In the genomic region with DNA sequence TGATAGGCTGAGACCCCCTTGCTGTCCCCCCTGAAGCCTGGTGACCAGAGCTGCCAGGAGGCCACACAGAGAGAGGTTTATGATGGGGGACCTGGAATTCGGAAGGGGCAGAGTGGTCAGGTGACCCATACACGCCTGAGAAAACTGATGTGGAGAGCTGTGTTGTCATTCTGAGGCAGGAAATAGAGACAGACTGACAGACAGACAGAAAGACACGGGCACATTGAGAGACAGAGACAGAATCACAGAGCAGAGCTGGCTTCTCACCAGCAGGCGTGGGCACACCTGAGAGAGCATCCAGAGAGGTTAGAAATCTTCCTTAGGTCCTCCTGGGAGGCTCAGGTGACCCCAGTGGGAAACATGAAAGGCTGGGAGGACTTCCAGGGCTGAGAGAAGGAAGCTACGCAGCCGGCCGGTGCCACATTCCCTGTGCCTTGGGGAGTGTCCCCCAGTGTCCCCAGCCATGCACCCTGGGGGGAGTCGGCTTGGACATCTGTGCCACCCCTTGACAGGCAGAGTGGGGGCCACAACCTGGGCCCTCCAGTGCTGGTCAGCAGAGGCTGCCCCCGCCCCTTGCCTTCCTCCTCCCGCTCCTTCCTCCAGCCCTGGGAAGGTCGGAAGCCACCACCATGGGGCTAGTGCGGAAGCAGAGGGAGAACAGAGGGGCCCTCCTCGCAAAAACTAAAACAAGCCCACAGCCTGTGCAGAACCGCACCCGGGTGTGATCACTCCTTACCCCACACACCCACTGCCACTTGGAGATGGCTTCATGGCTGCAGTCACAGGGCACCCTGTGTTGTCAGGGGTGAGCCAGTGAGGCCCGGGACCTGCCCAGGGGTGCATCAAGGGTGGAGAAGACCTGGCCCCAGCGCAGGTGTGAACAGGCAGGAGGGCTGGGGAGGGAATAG, we compare ENCODE assay signal across 17 cellular contexts. TPM values are rescaled to one million over a fixed set of nuclear protein-coding genes. Genes with fewer than 3 reads are reported as not detected.
DNase-seq lines count a peak whose midpoint lies in the region; ATAC-seq, FAIRE-seq and TF ChIP-seq lines count a peak whose summit lies in the region.
"Had no signal": no experiment of that assay in that cellular context is flagged by ENCODE, and none has a peak within 500 bp of the region (broad histone marks: within the 10 kb centered on the region; RNA-seq: fewer than 3 reads in every experiment).

No MANE protein-coding gene starts in this region.

- H3K4me3 Mint-ChIP-seq in activated T-cell treated with anti-CD3 and anti-CD28 coated beads, Interleukin-2, amount 50 U/mL, for 24 hours = no peak overlapping the region
- no peak overlapping the region for H3K4me3 Mint-ChIP-seq in activated T-cell treated with anti-CD3 and anti-CD28 coated beads, Interleukin-2, amount 50 U/mL, for 4 hours
- no peak overlapping the region for H3K4me3 Mint-ChIP-seq in stimulated activated memory B cell treated with anti-CD40 and anti-IgM and Interleukin-4, amounts not matched to agents 10 μg/mL and 1 μg/mL and 100 μg/mL, for 72 hours

- no peak for DNase-seq in activated T-cell treated with anti-CD3 and anti-CD28 coated beads, Interleukin-2, amount 50 U/mL, for 24 hours
- DNase-seq in activated T-cell treated with anti-CD3 and anti-CD28 coated beads, Interleukin-2, amount 50 U/mL, for 4 hours = no peak
- DNase-seq in Peyer's patch = peak; percentile 15 to 43 (median 34)
- DNase-seq in islet precursor cell = peak; percentile 46
- DNase-seq in NCI-H345 treated with DMSO at 0.1 percent for 48 hours (lab: John Stamatoyannopoulos, UW; ENCODE audit: unreplicated experiment) = no peak
- no peak for DNase-seq in stimulated activated CD4-positive, alpha-beta T cell treated with anti-CD3 and anti-CD28 coated beads, Interleukin-4, amount 100 ng/mL, for 24 hours
- DNase-seq in RCC 7860 (ENCODE audit: low spot score) = no peak
- DNase-seq: NCI-H1436 treated with DMSO at 0.1 percent for 48 hours; occipital lobe; SIG-M5; stimulated activated CD4-positive, alpha-beta T cell treated with anti-CD3 and anti-CD28 coated beads, Interleukin-15, amount 100 ng/mL, for 24 hours; transverse colon had no signal

- no peak for TF ChIP-seq CTCF in Peyer's patch (IDR thresholded peaks at IDR 0.05)

- H3K36me3 Mint-ChIP-seq in activated T-cell treated with anti-CD3 and anti-CD28 coated beads, Interleukin-2, amount 50 U/mL, for 24 hours (ENCODE audit: low read depth) = no peaks in the 10 kb centered on the region
- no peaks in the 10 kb centered on the region for H3K36me3 Mint-ChIP-seq in activated T-cell treated with anti-CD3 and anti-CD28 coated beads, Interleukin-2, amount 50 U/mL, for 4 hours (ENCODE audit: insufficient read depth)
- peaks cover 18% of the 10 kb centered on the region for H3K36me3 Mint-ChIP-seq in stimulated activated memory B cell treated with anti-CD40 and anti-IgM and Interleukin-4, amounts not matched to agents 10 μg/mL and 1 μg/mL and 100 μg/mL, for 72 hours

- H3K4me1 Mint-ChIP-seq in activated T-cell treated with anti-CD3 and anti-CD28 coated beads, Interleukin-2, amount 50 U/mL, for 24 hours (ENCODE audit: low read depth) = peaks cover 51% of the 10 kb centered on the region
- H3K4me1 Mint-ChIP-seq in activated T-cell treated with anti-CD3 and anti-CD28 coated beads, Interleukin-2, amount 50 U/mL, for 4 hours (ENCODE audit: low read depth) = peaks cover 34% of the 10 kb centered on the region
- peaks cover 74% of the 10 kb centered on the region for H3K4me1 Mint-ChIP-seq in stimulated activated memory B cell treated with anti-CD40 and anti-IgM and Interleukin-4, amounts not matched to agents 10 μg/mL and 1 μg/mL and 100 μg/mL, for 72 hours

- H3K4me3 ChIP-seq in Peyer's patch = no peak overlapping the region
- H3K4me3 ChIP-seq: A549, K562, lung, transverse colon had no signal

- H3K27me3 Mint-ChIP-seq in activated T-cell treated with anti-CD3 and anti-CD28 coated beads, Interleukin-2, amount 50 U/mL, for 24 hours = peaks cover 4% of the 10 kb centered on the region
- H3K27me3 Mint-ChIP-seq in activated T-cell treated with anti-CD3 and anti-CD28 coated beads, Interleukin-2, amount 50 U/mL, for 4 hours (ENCODE audit: low read depth) = no peaks in the 10 kb centered on the region
- H3K27me3 Mint-ChIP-seq in stimulated activated memory B cell treated with anti-CD40 and anti-IgM and Interleukin-4, amounts not matched to agents 10 μg/mL and 1 μg/mL and 100 μg/mL, for 72 hours = no peaks in the 10 kb centered on the region

- H3K9me3 ChIP-seq in Peyer's patch = no peaks in the 10 kb centered on the region
- H3K9me3 ChIP-seq: A549, Caco-2, transverse colon had no signal

- H3K9me3 Mint-ChIP-seq in activated T-cell treated with anti-CD3 and anti-CD28 coated beads, Interleukin-2, amount 50 U/mL, for 24 hours = no peaks in the 10 kb centered on the region
- H3K9me3 Mint-ChIP-seq in activated T-cell treated with anti-CD3 and anti-CD28 coated beads, Interleukin-2, amount 50 U/mL, for 4 hours = no peaks in the 10 kb centered on the region
- H3K9me3 Mint-ChIP-seq in stimulated activated memory B cell treated with anti-CD40 and anti-IgM and Interleukin-4, amounts not matched to agents 10 μg/mL and 1 μg/mL and 100 μg/mL, for 72 hours = no peaks in the 10 kb centered on the region

- no peak for TF ChIP-seq POLR2A in Peyer's patch (IDR thresholded peaks at IDR 0.05)

- H3K27ac Mint-ChIP-seq in activated T-cell treated with anti-CD3 and anti-CD28 coated beads, Interleukin-2, amount 50 U/mL, for 24 hours = peak overlapping the region; percentile 2
- peak overlapping the region; percentile 55 for H3K27ac Mint-ChIP-seq in stimulated activated memory B cell treated with anti-CD40 and anti-IgM and Interleukin-4, amounts not matched to agents 10 μg/mL and 1 μg/mL and 100 μg/mL, for 72 hours

- peaks cover 0 to 29% (median 9%) of the 10 kb centered on the region in 4 donors for H3K4me1 ChIP-seq in Peyer's patch
- H3K4me1 ChIP-seq: A549, Caco-2, transverse colon had no signal

- no peak for ATAC-seq in activated T-cell treated with anti-CD3 and anti-CD28 coated beads, Interleukin-2, amount 50 U/mL, for 4 hours
- ATAC-seq in stimulated activated memory B cell treated with anti-CD40 and anti-IgM and Interleukin-4, amounts not matched to agents 10 μg/mL and 1 μg/mL and 100 μg/mL, for 72 hours = no peak
- ATAC-seq: A549, K562 had no signal

- H3K27ac ChIP-seq in Peyer's patch = peak overlapping the region in 1 of 4 donors; percentile 77
- H3K27ac ChIP-seq: A549, transverse colon had no signal

- FAIRE-seq in RCC 7860 (lab: Jason Lieb, UNC) = no peak
- FAIRE-seq: A549, K562 had no signal

- no peaks in the 10 kb centered on the region for H3K27me3 ChIP-seq in Peyer's patch

- no peaks in the 10 kb centered on the region for H3K36me3 ChIP-seq in Peyer's patch
- H3K36me3 ChIP-seq: transverse colon had no signal

RNA-seq across cellular contexts. Expression of a gene that starts 2.2 kb away (rescaled TPM):
- total RNA-seq in activated T-cell treated with anti-CD3 and anti-CD28 coated beads, Interleukin-2, amount 50 U/mL, for 4 hours = not detected
- total RNA-seq in Peyer's patch = 1 to 10 TPM in 1 of 4 donors, under 1 TPM in 1, not detected in 2; 0.66 to 1.6 TPM
- total RNA-seq: Caco-2, K562, occipital lobe had no signal

RNA-seq across cellular contexts. Expression of a gene that starts 8.4 kb away (rescaled TPM):
- under 1 TPM; 0.30 to 0.91 (median 0.61) TPM for total RNA-seq in activated T-cell treated with anti-CD3 and anti-CD28 coated beads, Interleukin-2, amount 50 U/mL, for 4 hours
- total RNA-seq in Peyer's patch = 1 to 10 TPM in 1 of 4 donors, not detected in 3; 1.1 TPM
- total RNA-seq: Caco-2, K562, occipital lobe had no signal

RNA-seq across cellular contexts. Expression of a gene that starts 20.9 kb away (rescaled TPM):
- 1 to 10 TPM; 1.3 to 5.2 (median 1.4) TPM for total RNA-seq in activated T-cell treated with anti-CD3 and anti-CD28 coated beads, Interleukin-2, amount 50 U/mL, for 4 hours
- 100 to 1,000 TPM in 1 of 4 donors, 10 to 100 TPM in 2, not detected in 1; 10.9 to 207 (median 15.7) TPM for total RNA-seq in Peyer's patch
- total RNA-seq: Caco-2, occipital lobe had no signal

RNA-seq across cellular contexts. Expression of a gene that starts 21.0 kb away (rescaled TPM):
- total RNA-seq in activated T-cell treated with anti-CD3 and anti-CD28 coated beads, Interleukin-2, amount 50 U/mL, for 4 hours = under 1 TPM in 2 of 3 donors, not detected in 1; 0.21 to 0.25 TPM
- total RNA-seq in Peyer's patch = under 1 TPM in 1 of 4 donors, not detected in 3; 0.70 TPM
- total RNA-seq: Caco-2, K562, occipital lobe, transverse colon had no signal

RNA-seq across cellular contexts. Expression of a gene that starts 57.9 kb away (rescaled TPM):
- total RNA-seq in activated T-cell treated with anti-CD3 and anti-CD28 coated beads, Interleukin-2, amount 50 U/mL, for 4 hours = under 1 TPM in 1 of 3 donors, not detected in 2; 0.29 TPM
- 1 to 10 TPM in 1 of 4 donors, not detected in 3; 3.8 TPM for total RNA-seq in Peyer's patch
- total RNA-seq: transverse colon had no signal

Comparison
In these comparisons a context has a peak if more than half of its experiments do, and no peak if none do; other contexts are left out.
1. DNase-seq: peak in Peyer's patch (3 of 3) and islet precursor cell (single experiment); none in activated T-cell treated with anti-CD3 and anti-CD28 coated beads, Interleukin-2, amount 50 U/mL, for 24 hours (single experiment), activated T-cell treated with anti-CD3 and anti-CD28 coated beads, Interleukin-2, amount 50 U/mL, for 4 hours (single experiment), NCI-H345 treated with DMSO at 0.1 percent for 48 hours (single experiment), stimulated activated CD4-positive, alpha-beta T cell treated with anti-CD3 and anti-CD28 coated beads, Interleukin-4, amount 100 ng/mL, for 24 hours (single experiment) and RCC 7860 (single experiment).